12 cellular contexts compared by ENCODE assay signal in the genomic region with DNA sequence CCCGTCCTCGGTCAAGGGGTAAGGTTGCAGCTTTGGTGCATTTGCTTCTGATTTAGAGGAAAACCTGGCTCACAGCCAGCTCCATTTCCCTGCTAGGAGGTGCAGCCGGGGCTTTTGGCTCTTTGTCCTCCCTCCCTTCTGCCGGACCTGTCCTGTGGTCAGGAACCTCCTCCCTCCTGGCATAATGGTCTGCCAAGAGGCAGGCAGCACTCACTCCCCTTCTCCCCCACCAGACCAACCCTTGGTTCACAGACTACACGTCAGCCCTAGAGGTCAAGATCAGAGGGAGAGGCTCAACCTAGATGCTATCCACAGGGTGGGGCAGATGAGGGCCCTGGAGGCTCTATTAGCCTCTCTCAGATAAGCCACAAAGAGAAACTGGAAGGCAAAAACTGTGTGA.
DNase-seq lines count a peak whose midpoint lies in the region; ATAC-seq and TF ChIP-seq lines count a peak whose summit lies in the region.
"Had no signal": no experiment of that assay in that cellular context is flagged by ENCODE, and none has a peak within 500 bp of the region (broad histone marks: within the 10 kb centered on the region; RNA-seq: fewer than 3 reads in every experiment).

No MANE protein-coding gene starts in this region.

- no peaks in the 10 kb centered on the region for H3K36me3 Mint-ChIP-seq in nephron (ENCODE audit: low read depth)
- H3K36me3 Mint-ChIP-seq: CD8-positive, alpha-beta memory T cell had no signal

- no peak overlapping the region for H3K4me3 ChIP-seq in cardiac fibroblast (replicated peaks in 1 of 2; ENCODE audit: low read depth in 2 of 2, low read length in 2 of 2)
- no peak overlapping the region for H3K4me3 ChIP-seq in HAP-1

- H3K27me3 Mint-ChIP-seq in nephron (ENCODE audit: low read depth) = peaks cover 19% of the 10 kb centered on the region

- ATAC-seq in GM19452 (IDR thresholded peaks at IDR 0.05; ENCODE audit: unreplicated experiment) (no peak), HG02938 (IDR thresholded peaks at IDR 0.05; ENCODE audit: unreplicated experiment) (no peak)

- no peaks in the 10 kb centered on the region for H3K36me3 ChIP-seq in HAP-1 (replicated peaks)

- no peak for TF ChIP-seq RAD21 in Ishikawa (IDR thresholded peaks at IDR 0.05; ENCODE audit: low read depth)

- TF ChIP-seq CTCF in cardiac fibroblast (IDR thresholded peaks at IDR 0.05; ENCODE audit: low read depth, low read length) (no peak), nephron (IDR thresholded peaks at IDR 0.05; ENCODE audit: unreplicated experiment in 3 of 3) (no peak), GM10266 (IDR thresholded peaks at IDR 0.05; ENCODE audit: control insufficient read depth, insufficient read depth, low read depth, missing control alignments) (no peak)

- no peaks in the 10 kb centered on the region for H3K27me3 ChIP-seq in HAP-1 (ENCODE audit: low read depth)

- no peaks in the 10 kb centered on the region for H3K4me1 ChIP-seq in HAP-1

- no peaks in the 10 kb centered on the region for H3K9me3 Mint-ChIP-seq in nephron
- H3K9me3 Mint-ChIP-seq: CD8-positive, alpha-beta memory T cell had no signal

- peak overlapping the region in 2 of 3 experiments; percentile 6 to 24 for H3K4me3 Mint-ChIP-seq in nephron
- H3K4me3 Mint-ChIP-seq: CD8-positive, alpha-beta memory T cell had no signal

- in situ Hi-C loops in HAP-1 (cut with MboI; ENCODE audit: low sequenced_read_pairs) = no loop called here

- no peak for TF ChIP-seq EP300 in Ishikawa (IDR thresholded peaks at IDR 0.05; ENCODE audit: borderline replicate concordance)

- no peaks in the 10 kb centered on the region for H3K9me3 ChIP-seq in HAP-1

- peak; percentile 30 for DNase-seq in COR-L47 (lab: John Stamatoyannopoulos, UW)
- peak; percentile 32 to 39 for DNase-seq in cardiac fibroblast (ENCODE audit: low read depth in 2 of 2)
- DNase-seq in HAP-1 (ENCODE audit: low spot score in 2 of 2) = no peak
- no peak for DNase-seq in GM10266 (ENCODE audit: extremely low spot score)
- DNase-seq: activated CD4-positive, alpha-beta T cell treated with anti-CD3 and anti-CD28 coated beads for 48 hours; activated naive CD4-positive, alpha-beta T cell; CD8-positive, alpha-beta memory T cell; NCI-H187 treated with DMSO at 0.1 percent for 48 hours had no signal

- H3K27ac Mint-ChIP-seq in nephron = peak overlapping the region; percentile 80 to 91 (median 88)

- peaks cover 96% of the 10 kb centered on the region for H3K4me1 Mint-ChIP-seq in nephron
- H3K4me1 Mint-ChIP-seq: CD8-positive, alpha-beta memory T cell had no signal

TF ChIP-seq in Ishikawa, 13 proteins besides CTCF, POLR2A, EP300 and RAD21:
- TF ChIP-seq NFIC (IDR thresholded peaks at IDR 0.05) = 0 out of 2 replicates have a peak, but pooled peaks have one; percentile 8
- TF ChIP-seq ZBTB7A (IDR thresholded peaks at IDR 0.05; ENCODE audit: low read depth) = no peak
TF ChIP-seq in Ishikawa: peak in this region for 1.

Comparison
In these comparisons a context has a peak if more than half of its experiments do, and no peak if none do; other contexts are left out.
1. DNase-seq: peak in COR-L47 (single experiment) and cardiac fibroblast (2 of 2); none in HAP-1 (0 of 2) and GM10266 (single experiment).